2 cellular contexts compared by ENCODE assay signal in the genomic region with DNA sequence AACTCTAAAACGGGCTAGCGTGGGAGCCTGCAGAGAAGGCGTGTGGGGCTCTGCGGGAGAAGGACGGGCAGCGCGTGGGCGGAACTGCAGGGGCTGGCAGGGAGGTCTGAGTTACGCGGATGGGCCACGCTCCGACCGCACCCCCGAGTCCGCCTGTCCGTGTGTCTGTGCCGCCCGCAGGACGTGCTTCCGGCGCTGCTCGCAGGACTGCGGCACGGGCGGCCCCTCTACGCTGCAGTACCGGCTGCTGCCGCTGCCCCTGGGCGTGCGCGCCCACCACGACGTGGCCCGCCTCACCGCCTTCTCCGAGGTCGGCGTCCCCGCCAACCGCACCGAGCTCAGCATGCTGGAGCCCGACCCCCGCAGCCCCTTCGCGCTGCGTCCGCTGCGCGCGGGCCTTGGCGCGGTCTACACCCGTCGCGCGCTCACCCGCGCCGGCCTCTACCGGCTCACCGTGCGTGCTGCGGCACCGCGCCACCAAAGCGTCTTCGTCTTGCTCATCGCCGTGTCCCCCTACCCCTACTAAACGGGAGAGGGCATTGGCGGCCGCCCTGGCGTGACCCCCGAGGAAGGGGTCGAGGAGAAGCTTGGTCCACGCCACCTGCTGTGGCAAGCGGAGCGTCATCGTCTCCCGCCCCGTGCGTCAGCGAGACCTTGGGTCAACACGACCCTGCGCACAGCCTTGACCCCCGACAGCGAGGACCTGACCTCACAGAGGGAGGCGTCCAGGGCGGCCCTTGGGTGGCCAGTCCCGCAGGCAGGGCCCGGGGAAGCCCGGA.
TF ChIP-seq lines count a peak whose summit lies in the region.

No MANE protein-coding gene starts in this region.

TF ChIP-seq in SK-N-SH, 30 proteins besides CTCF, POLR2A, EP300 and RAD21:
- TF ChIP-seq, protein P1, sequence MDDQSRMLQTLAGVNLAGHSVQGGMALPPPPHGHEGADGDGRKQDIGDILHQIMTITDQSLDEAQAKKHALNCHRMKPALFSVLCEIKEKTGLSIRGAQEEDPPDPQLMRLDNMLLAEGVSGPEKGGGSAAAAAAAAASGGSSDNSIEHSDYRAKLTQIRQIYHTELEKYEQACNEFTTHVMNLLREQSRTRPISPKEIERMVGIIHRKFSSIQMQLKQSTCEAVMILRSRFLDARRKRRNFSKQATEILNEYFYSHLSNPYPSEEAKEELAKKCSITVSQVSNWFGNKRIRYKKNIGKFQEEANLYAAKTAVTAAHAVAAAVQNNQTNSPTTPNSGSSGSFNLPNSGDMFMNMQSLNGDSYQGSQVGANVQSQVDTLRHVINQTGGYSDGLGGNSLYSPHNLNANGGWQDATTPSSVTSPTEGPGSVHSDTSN (IDR thresholded peaks at IDR 0.05) = no peak
- TF ChIP-seq TEAD4 (IDR thresholded peaks at IDR 0.05; ENCODE audit: borderline replicate concordance, insufficient read depth) (no peak), RFX5 (IDR thresholded peaks at IDR 0.05; ENCODE audit: low read length) (no peak)
- TF ChIP-seq, protein P2, sequence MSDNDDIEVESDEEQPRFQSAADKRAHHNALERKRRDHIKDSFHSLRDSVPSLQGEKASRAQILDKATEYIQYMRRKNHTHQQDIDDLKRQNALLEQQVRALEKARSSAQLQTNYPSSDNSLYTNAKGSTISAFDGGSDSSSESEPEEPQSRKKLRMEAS (IDR thresholded peaks at IDR 0.05; ENCODE audit: low read depth) = no peak

TF ChIP-seq in H1, 55 proteins besides CTCF, POLR2A, EP300 and RAD21:
- TF ChIP-seq CREB1 (IDR thresholded peaks at IDR 0.05) (peak; percentile 28; the same call in 1 of the 2 replicates), EZH2 (IDR thresholded peaks at IDR 0.05; ENCODE audit: low read depth, low read length, severe bottlenecking) (peak; percentile 63), CEBPB (IDR thresholded peaks at IDR 0.05; ENCODE audit: low read depth, low read length) (no peak), TAF7 (optimal IDR thresholded peaks at IDR 0.05; ENCODE audit: borderline replicate concordance, low read depth, low read length) (peak; percentile 23), CBX8 (IDR thresholded peaks at IDR 0.05; ENCODE audit: borderline replicate concordance, low read depth, low read length) (no peak), BACH1 (IDR thresholded peaks at IDR 0.05; ENCODE audit: low read length) (peak; percentile 60; the same call in 1 of the 2 replicates), PHF8 (conservative IDR thresholded peaks at IDR 0.05; ENCODE audit: low read depth, low read length) (no peak), GABPA (IDR thresholded peaks at IDR 0.05; ENCODE audit: borderline replicate concordance, insufficient read depth, low read length) (peak; percentile 53), FOSL1 (IDR thresholded peaks at IDR 0.05; ENCODE audit: insufficient read depth, low read depth, low read length) (no peak), KDM4A (IDR thresholded peaks at IDR 0.05; ENCODE audit: low read depth, low read length, severe bottlenecking) (peak; percentile 68), NRF1 (IDR thresholded peaks at IDR 0.05; ENCODE audit: low read depth, low read length) (no peak), KDM1A (IDR thresholded peaks at IDR 0.05; ENCODE audit: borderline replicate concordance, low read length) (peak; percentile 66; the same call in 1 of the 2 replicates), SUZ12 (IDR thresholded peaks at IDR 0.05; ENCODE audit: low read length) (peak; percentile 49; the same call in 1 of the 2 replicates), ZNF274 (IDR thresholded peaks at IDR 0.05; ENCODE audit: borderline replicate concordance, extremely low read depth, low read length) (no peak)
- TF ChIP-seq, protein P3, sequence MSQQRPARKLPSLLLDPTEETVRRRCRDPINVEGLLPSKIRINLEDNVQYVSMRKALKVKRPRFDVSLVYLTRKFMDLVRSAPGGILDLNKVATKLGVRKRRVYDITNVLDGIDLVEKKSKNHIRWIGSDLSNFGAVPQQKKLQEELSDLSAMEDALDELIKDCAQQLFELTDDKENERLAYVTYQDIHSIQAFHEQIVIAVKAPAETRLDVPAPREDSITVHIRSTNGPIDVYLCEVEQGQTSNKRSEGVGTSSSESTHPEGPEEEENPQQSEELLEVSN (IDR thresholded peaks at IDR 0.05) = peak; percentile 75
- TF ChIP-seq, protein P2 (IDR thresholded peaks at IDR 0.05) = peak; percentile 86
